Comparison of ENCODE assay signal across 1 cellular context in the genomic region with DNA sequence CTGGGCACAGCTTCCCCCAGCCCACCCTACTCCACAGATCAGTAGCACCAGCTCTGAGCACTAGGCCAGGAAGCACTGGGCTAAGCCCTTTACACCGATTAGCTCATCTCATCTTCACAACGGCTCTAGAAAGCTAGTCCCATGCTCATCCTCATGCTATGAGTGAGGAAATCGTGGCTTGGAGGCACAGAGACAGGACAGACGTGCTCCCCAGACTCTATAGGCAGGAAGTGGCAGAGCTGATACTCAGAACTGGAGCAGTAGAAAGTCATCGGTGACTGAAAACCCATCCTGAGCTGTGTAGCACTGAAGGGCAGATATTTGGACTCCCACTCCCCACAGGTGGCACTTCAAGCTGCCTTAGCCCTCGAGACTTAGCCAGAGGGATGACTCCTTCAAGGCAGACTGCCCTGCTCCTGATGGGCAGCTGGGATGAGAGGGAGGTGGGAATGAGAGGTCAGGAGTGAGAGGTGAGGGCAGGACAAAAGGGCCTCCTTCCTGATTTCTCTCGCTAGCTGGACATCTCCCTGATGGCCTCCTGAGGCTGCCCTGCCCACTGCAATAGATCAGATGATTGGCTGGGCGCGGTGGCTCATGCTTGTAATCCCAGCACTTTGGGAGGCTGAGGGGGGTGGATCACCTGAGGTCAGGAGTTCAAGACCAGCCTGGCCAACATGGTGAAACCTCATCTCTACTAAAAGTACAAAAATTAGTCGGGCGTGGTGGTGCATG.
TF ChIP-seq lines count a peak whose summit lies in the region.

No MANE protein-coding gene starts in this region.

TF ChIP-seq in WTC11, 78 proteins besides CTCF, POLR2A, EP300 and RAD21 (continued from another document):
- TF ChIP-seq ZBTB43 (CRISPR knock-in tag; IDR thresholded peaks at IDR 0.05) = no peak
- no peak for TF ChIP-seq SOX15 (CRISPR knock-in tag; IDR thresholded peaks at IDR 0.05)
- TF ChIP-seq RELA (CRISPR knock-in tag; IDR thresholded peaks at IDR 0.05; ENCODE audit: borderline replicate concordance) = no peak
- no peak for TF ChIP-seq NFE2L1 (CRISPR knock-in tag; IDR thresholded peaks at IDR 0.05)
- no peak for TF ChIP-seq RORB (CRISPR knock-in tag; IDR thresholded peaks at IDR 0.05)
